In genomic region chr15:90151989-90152645, GRCh38 we compare ENCODE assay signal across 18 cellular contexts. TPM values are rescaled to one million over a fixed set of nuclear protein-coding genes. Genes with fewer than 3 reads are reported as not detected.
DNase-seq lines count a peak whose midpoint lies in the region; ATAC-seq and TF ChIP-seq lines count a peak whose summit lies in the region.
"Had no signal": no experiment of that assay in that cellular context is flagged by ENCODE, and none has a peak within 500 bp of the region (broad histone marks: within the 10 kb centered on the region; RNA-seq: fewer than 3 reads in every experiment).

No MANE protein-coding gene starts in this region.

- TF ChIP-seq CTCF in VCaP (conservative IDR thresholded peaks at IDR 0.05) = no peak
- no peak for TF ChIP-seq CTCF in gastroesophageal sphincter (IDR thresholded peaks at IDR 0.05)

- TF ChIP-seq POLR2A in gastroesophageal sphincter (IDR thresholded peaks at IDR 0.05) = no peak

- no peaks in the 10 kb centered on the region for H3K79me1 ChIP-seq in mesenchymal stem cell (replicated peaks; ENCODE audit: low read length, poor library complexity, severe bottlenecking)

- no peaks in the 10 kb centered on the region for H3K27me3 ChIP-seq in gastroesophageal sphincter
- H3K27me3 ChIP-seq in mesenchymal stem cell (ENCODE audit: control insufficient read depth in 1 of 2, insufficient read depth in 1 of 2, low read length in 2 of 2) = no peaks in the 10 kb centered on the region
- H3K27me3 ChIP-seq in stomach smooth muscle (ENCODE audit: control insufficient read depth in 1 of 2, insufficient read depth in 2 of 2, low read length in 2 of 2) = no peaks in the 10 kb centered on the region
- H3K27me3 ChIP-seq: BLaER1 treated with 17β-estradiol and CSF1 and Interleukin-3, amounts not matched to agents 10 nM and 100 nM had no signal

- H3K23ac ChIP-seq in mesenchymal stem cell (ENCODE audit: low read length in 2 of 2) = no peak overlapping the region

- no peaks in the 10 kb centered on the region for H3K9me3 Mint-ChIP-seq in activated naive CD4-positive, alpha-beta T cell treated with anti-CD3 and anti-CD28 coated beads for 36 hours
- H3K9me3 Mint-ChIP-seq in activated CD4-positive, alpha-beta T cell treated with anti-CD3 and anti-CD28 coated beads for 36 hours (ENCODE audit: low read depth) = no peaks in the 10 kb centered on the region
- H3K9me3 Mint-ChIP-seq: naive thymus-derived CD4-positive, alpha-beta T cell had no signal

- no peak overlapping the region for H3K4me3 Mint-ChIP-seq in activated naive CD4-positive, alpha-beta T cell treated with anti-CD3 and anti-CD28 coated beads for 36 hours
- no peak overlapping the region for H3K4me3 Mint-ChIP-seq in activated CD4-positive, alpha-beta T cell treated with anti-CD3 and anti-CD28 coated beads for 36 hours
- H3K4me3 Mint-ChIP-seq: naive thymus-derived CD4-positive, alpha-beta T cell had no signal

- no peak overlapping the region for H2BK5ac ChIP-seq in mesenchymal stem cell (ENCODE audit: low read depth, low read length, poor library complexity, severe bottlenecking)

- no peak overlapping the region for H2AFZ ChIP-seq in mesenchymal stem cell (ENCODE audit: low read depth, low read length)

- H4K8ac ChIP-seq in mesenchymal stem cell (ENCODE audit: low read length) = peak overlapping the region; percentile 76

- no peak for TF ChIP-seq EP300 in gastroesophageal sphincter (IDR thresholded peaks at IDR 0.05)

- H2AK5ac ChIP-seq in mesenchymal stem cell (ENCODE audit: low read length, severe bottlenecking) = no peak overlapping the region

- POLR2A ChIA-PET in activated CD4-positive, alpha-beta T cell treated with anti-CD3 and anti-CD28 coated beads for 36 hours (lab: Charles Lee) = no interaction called here

- H3K36me3 ChIP-seq in gastroesophageal sphincter = no peaks in the 10 kb centered on the region
- no peaks in the 10 kb centered on the region for H3K36me3 ChIP-seq in mesenchymal stem cell (ENCODE audit: control insufficient read depth in 1 of 2, insufficient read depth in 2 of 2, low read depth in 1 of 2, low read length in 2 of 2)
- H3K36me3 ChIP-seq in stomach smooth muscle (ENCODE audit: control insufficient read depth in 2 of 2, insufficient read depth in 2 of 2, low read length in 2 of 2) = no peaks in the 10 kb centered on the region
- H3K36me3 ChIP-seq: BLaER1 treated with 17β-estradiol and CSF1 and Interleukin-3, amounts not matched to agents 10 nM and 100 nM; thoracic aorta had no signal

- H3K18ac ChIP-seq in mesenchymal stem cell (ENCODE audit: low read depth in 1 of 2, low read length in 2 of 2) = no peak overlapping the region

- H3K9me3 ChIP-seq in gastroesophageal sphincter (no peaks in the 10 kb centered on the region), mesenchymal stem cell (ENCODE audit: control insufficient read depth, low read length) (no peaks in the 10 kb centered on the region), stomach smooth muscle (ENCODE audit: control insufficient read depth in 2 of 2, low read length in 2 of 2) (no peaks in the 10 kb centered on the region)
- H3K9me3 ChIP-seq: BLaER1 treated with 17β-estradiol and CSF1 and Interleukin-3, amounts not matched to agents 10 nM and 100 nM; thoracic aorta had no signal

- no peak overlapping the region for H2BK12ac ChIP-seq in mesenchymal stem cell (ENCODE audit: low read length in 2 of 2)

- H3K27ac ChIP-seq in VCaP (peak overlapping the region; percentile 100), gastroesophageal sphincter (peak overlapping the region in 3 of 4 donors; percentile 11 to 71 (median 48)), mesenchymal stem cell (ENCODE audit: low read length, poor library complexity, severe bottlenecking) (no peak overlapping the region), stomach smooth muscle (ENCODE audit: low read length) (peak overlapping the region; percentile 41)
- H3K27ac ChIP-seq: BLaER1 treated with 17β-estradiol and CSF1 and Interleukin-3, amounts not matched to agents 10 nM and 100 nM; epithelial cell of prostate; thoracic aorta had no signal

- H3K9ac ChIP-seq in mesenchymal stem cell (ENCODE audit: low read length) (no peak overlapping the region), stomach smooth muscle (ENCODE audit: low read length in 2 of 2) (no peak overlapping the region)
- H3K9ac ChIP-seq: BLaER1 treated with 17β-estradiol and CSF1 and Interleukin-3, amounts not matched to agents 10 nM and 100 nM had no signal

- no peak overlapping the region for H3K4me2 ChIP-seq in mesenchymal stem cell (ENCODE audit: low read length, poor library complexity, severe bottlenecking)
- H3K4me2 ChIP-seq: BLaER1 treated with 17β-estradiol and CSF1 and Interleukin-3, amounts not matched to agents 10 nM and 100 nM had no signal

- no peak for DNase-seq in mesenchymal stem cell
- no peak for DNase-seq in activated naive CD4-positive, alpha-beta T cell treated with anti-CD3 and anti-CD28 coated beads for 36 hours
- no peak for DNase-seq in activated CD4-positive, alpha-beta T cell treated with anti-CD3 and anti-CD28 coated beads for 36 hours
- DNase-seq in HT-29 (ENCODE audit: low spot score) = no peak
- DNase-seq: cortex of kidney; DND-41; glutamatergic neuron; naive thymus-derived CD4-positive, alpha-beta T cell; NCI-H774; right cardiac atrium; stimulated activated CD4-positive, alpha-beta T cell treated with anti-CD3 and anti-CD28 coated beads, Interleukin-2, amount 100 ng/mL, for 24 hours had no signal

- H3K4me1 Mint-ChIP-seq in activated naive CD4-positive, alpha-beta T cell treated with anti-CD3 and anti-CD28 coated beads for 36 hours (ENCODE audit: low read depth) = no peaks in the 10 kb centered on the region
- H3K4me1 Mint-ChIP-seq in activated CD4-positive, alpha-beta T cell treated with anti-CD3 and anti-CD28 coated beads for 36 hours = no peaks in the 10 kb centered on the region

- peaks cover 0 to 57% (median 5%) of the 10 kb centered on the region in 3 donors for H3K4me1 ChIP-seq in gastroesophageal sphincter
- H3K4me1 ChIP-seq in mesenchymal stem cell (ENCODE audit: control insufficient read depth, insufficient read depth, low read depth, low read length) = no peaks in the 10 kb centered on the region
- H3K4me1 ChIP-seq in stomach smooth muscle (ENCODE audit: control insufficient read depth, insufficient read depth, low read length) = peaks cover 34% of the 10 kb centered on the region

- no peak overlapping the region for H3K14ac ChIP-seq in mesenchymal stem cell (ENCODE audit: low read length in 2 of 2)

- no peak overlapping the region for H3K27ac Mint-ChIP-seq in activated naive CD4-positive, alpha-beta T cell treated with anti-CD3 and anti-CD28 coated beads for 36 hours
- H3K27ac Mint-ChIP-seq in activated CD4-positive, alpha-beta T cell treated with anti-CD3 and anti-CD28 coated beads for 36 hours = no peak overlapping the region

- no peaks in the 10 kb centered on the region for H3K27me3 Mint-ChIP-seq in activated naive CD4-positive, alpha-beta T cell treated with anti-CD3 and anti-CD28 coated beads for 36 hours (ENCODE audit: low read depth)
- no peaks in the 10 kb centered on the region for H3K27me3 Mint-ChIP-seq in activated CD4-positive, alpha-beta T cell treated with anti-CD3 and anti-CD28 coated beads for 36 hours
- H3K27me3 Mint-ChIP-seq: naive thymus-derived CD4-positive, alpha-beta T cell had no signal

- H3K36me3 Mint-ChIP-seq in activated naive CD4-positive, alpha-beta T cell treated with anti-CD3 and anti-CD28 coated beads for 36 hours (ENCODE audit: low read depth) = no peaks in the 10 kb centered on the region
- no peaks in the 10 kb centered on the region for H3K36me3 Mint-ChIP-seq in activated CD4-positive, alpha-beta T cell treated with anti-CD3 and anti-CD28 coated beads for 36 hours (ENCODE audit: low read depth)
- H3K36me3 Mint-ChIP-seq: naive thymus-derived CD4-positive, alpha-beta T cell had no signal

- H2BK120ac ChIP-seq in mesenchymal stem cell (ENCODE audit: low read depth, low read length) = no peak overlapping the region

- CTCF ChIA-PET in activated naive CD4-positive, alpha-beta T cell treated with anti-CD3 and anti-CD28 coated beads for 36 hours (lab: Charles Lee) = interaction anchor here (0.7 to 2.9 kb wide), 8 partner anchors 9 to 277 kb away, joined by 3 to 18 read pairs (median 4); partner anchors contain the start of genes CIB1 and GDPGP1
- CTCF ChIA-PET in activated CD4-positive, alpha-beta T cell treated with anti-CD3 and anti-CD28 coated beads for 36 hours (lab: Charles Lee) = interaction anchor here (0.7 to 2.5 kb wide), 5 partner anchors 10 to 154 kb away, joined by 3 to 16 read pairs (median 3); no protein-coding TSS in a partner anchor

- 59 to 62% methylated on average over 3 to 6 of the region's 10 CpGs for WGBS in gastroesophageal sphincter (ENCODE audit: low coverage in 1 of 2), 2 donors
- WGBS in mesenchymal stem cell = 64% methylated on average over 9 of the region's 10 CpGs

- H3K4me3 ChIP-seq in gastroesophageal sphincter (no peak overlapping the region), mesenchymal stem cell (ENCODE audit: insufficient read depth in 1 of 2, low read depth in 1 of 2, low read length in 2 of 2) (no peak overlapping the region), stomach smooth muscle (ENCODE audit: low read length in 2 of 2) (no peak overlapping the region)
- H3K4me3 ChIP-seq: BLaER1 treated with 17β-estradiol and CSF1 and Interleukin-3, amounts not matched to agents 10 nM and 100 nM; thoracic aorta had no signal

- ATAC-seq in gastroesophageal sphincter = no peak
- no peak for ATAC-seq in HG02678 (IDR thresholded peaks at IDR 0.05; ENCODE audit: unreplicated experiment)
- ATAC-seq in activated CD4-positive, alpha-beta T cell treated with anti-CD3 and anti-CD28 coated beads for 36 hours = no peak
- ATAC-seq: naive thymus-derived CD4-positive, alpha-beta T cell had no signal

- H4K91ac ChIP-seq in mesenchymal stem cell (ENCODE audit: low read length) = peak overlapping the region; percentile 36

- intact Hi-C loops in activated naive CD4-positive, alpha-beta T cell treated with anti-CD3 and anti-CD28 coated beads for 36 hours (cut with micrococcal nuclease) = no loop called here
- intact Hi-C loops in activated CD4-positive, alpha-beta T cell treated with anti-CD3 and anti-CD28 coated beads for 36 hours (cut with DNase I, micrococcal nuclease) = no loop called here

- no peak overlapping the region for H3K4ac ChIP-seq in mesenchymal stem cell (ENCODE audit: low read depth in 1 of 2, low read length in 2 of 2)

- no peak overlapping the region for H2BK15ac ChIP-seq in mesenchymal stem cell (ENCODE audit: low read depth, poor library complexity, severe bottlenecking)

RNA-seq across cellular contexts. Expression of gene SEMA4B, which starts 49.0 kb away (rescaled TPM):
- 10 to 100 TPM; 18.7 to 44.9 (median 41.9) TPM for total RNA-seq in gastroesophageal sphincter
- 21.4 TPM for polyA plus RNA-seq in mesenchymal stem cell (2013, experiment 1 of 2)
- polyA plus RNA-seq in mesenchymal stem cell (2013, experiment 2 of 2) = 22.7 TPM
- total RNA-seq in activated naive CD4-positive, alpha-beta T cell treated with anti-CD3 and anti-CD28 coated beads for 36 hours = 1 to 10 TPM; 6.8 to 8.6 TPM
- 10 to 100 TPM; 12.5 to 15.8 TPM for total RNA-seq in activated CD4-positive, alpha-beta T cell treated with anti-CD3 and anti-CD28 coated beads for 36 hours
- 198 and 272 TPM in 2 replicates for total RNA-seq in HT-29 (2014; rRNA removed; shearing (Covaris generic))

RNA-seq across cellular contexts. Expression of gene IDH2, which starts 49.8 kb away (rescaled TPM):
- 100 to 1,000 TPM in 3 of 4 donors, 10 to 100 TPM in 1; 45.2 to 289 (median 132) TPM for total RNA-seq in gastroesophageal sphincter
- 33.5 TPM for polyA plus RNA-seq in mesenchymal stem cell (2013, experiment 1 of 2)
- 33.2 TPM for polyA plus RNA-seq in mesenchymal stem cell (2013, experiment 2 of 2)
- 100 to 1,000 TPM; 225 to 229 TPM for total RNA-seq in activated naive CD4-positive, alpha-beta T cell treated with anti-CD3 and anti-CD28 coated beads for 36 hours
- 100 to 1,000 TPM; 176 to 182 TPM for total RNA-seq in activated CD4-positive, alpha-beta T cell treated with anti-CD3 and anti-CD28 coated beads for 36 hours
- 177 and 202 TPM in 2 replicates for total RNA-seq in HT-29 (2014; rRNA removed; shearing (Covaris generic))
